ENCODE assay signal across 14 cellular contexts in genomic region chr16:67683767-67684166, GRCh38.
"Had no signal": no experiment of that assay in that cellular context is flagged by ENCODE, and none has a peak within 500 bp of the region (broad histone marks: within the 10 kb centered on the region; RNA-seq: fewer than 3 reads in every experiment).

No MANE protein-coding gene starts in this region.

- H3K27ac ChIP-seq: adrenal gland, coronary artery, tibial artery had no signal

- H3K27ac Mint-ChIP-seq: activated CD8-positive, alpha-beta T cell treated with anti-CD3 and anti-CD28 coated beads, Interleukin-2, amount 10 ng/mL, durations not matched to agents 7 days and 5 days; activated naive CD4-positive, alpha-beta T cell treated with anti-CD3 and anti-CD28 coated beads for 36 hours; T-helper 2 cell treated with Interferon-gamma antibody and Interleukin-4, amounts not matched to agents 5 μg/mL and 100 μg/mL, for 36 hours had no signal

- H3K4me1 ChIP-seq: adrenal gland, tibial artery had no signal

- DNase-seq: activated CD8-positive, alpha-beta memory T cell treated with anti-CD3 and anti-CD28 coated beads, Interleukin-2, amount 50 U/mL, for 48 hours; activated CD8-positive, alpha-beta T cell treated with anti-CD3 and anti-CD28 coated beads, Interleukin-2, amount 10 ng/mL, durations not matched to agents 7 days and 5 days; activated naive CD4-positive, alpha-beta T cell treated with anti-CD3 and anti-CD28 coated beads for 36 hours; adrenal gland; central memory CD4-positive, alpha-beta T cell; effector CD8-positive, alpha-beta T cell; hippocampal formation; midbrain; naive B cell; tibial artery had no signal

- H3K4me3 ChIP-seq: adrenal gland, coronary artery, lung, skin epidermis, tibial artery had no signal

- H3K9me3 Mint-ChIP-seq: activated naive CD4-positive, alpha-beta T cell treated with anti-CD3 and anti-CD28 coated beads for 36 hours; naive B cell; T-helper 2 cell treated with Interferon-gamma antibody and Interleukin-4, amounts not matched to agents 5 μg/mL and 100 μg/mL, for 36 hours had no signal

- ATAC-seq: activated CD8-positive, alpha-beta T cell treated with anti-CD3 and anti-CD28 coated beads, Interleukin-2, amount 10 ng/mL, durations not matched to agents 7 days and 5 days had no signal

- H3K27me3 Mint-ChIP-seq: naive B cell had no signal

- H3K4me3 Mint-ChIP-seq: activated CD8-positive, alpha-beta T cell treated with anti-CD3 and anti-CD28 coated beads, Interleukin-2, amount 10 ng/mL, durations not matched to agents 7 days and 5 days; activated naive CD4-positive, alpha-beta T cell treated with anti-CD3 and anti-CD28 coated beads for 36 hours; naive B cell; T-helper 2 cell treated with Interferon-gamma antibody and Interleukin-4, amounts not matched to agents 5 μg/mL and 100 μg/mL, for 36 hours had no signal

- H3K9me3 ChIP-seq: adrenal gland, tibial artery had no signal

- H3K27me3 ChIP-seq: adrenal gland, tibial artery had no signal
